Comparison of ENCODE assay signal across 1 cellular context in the genomic region with DNA sequence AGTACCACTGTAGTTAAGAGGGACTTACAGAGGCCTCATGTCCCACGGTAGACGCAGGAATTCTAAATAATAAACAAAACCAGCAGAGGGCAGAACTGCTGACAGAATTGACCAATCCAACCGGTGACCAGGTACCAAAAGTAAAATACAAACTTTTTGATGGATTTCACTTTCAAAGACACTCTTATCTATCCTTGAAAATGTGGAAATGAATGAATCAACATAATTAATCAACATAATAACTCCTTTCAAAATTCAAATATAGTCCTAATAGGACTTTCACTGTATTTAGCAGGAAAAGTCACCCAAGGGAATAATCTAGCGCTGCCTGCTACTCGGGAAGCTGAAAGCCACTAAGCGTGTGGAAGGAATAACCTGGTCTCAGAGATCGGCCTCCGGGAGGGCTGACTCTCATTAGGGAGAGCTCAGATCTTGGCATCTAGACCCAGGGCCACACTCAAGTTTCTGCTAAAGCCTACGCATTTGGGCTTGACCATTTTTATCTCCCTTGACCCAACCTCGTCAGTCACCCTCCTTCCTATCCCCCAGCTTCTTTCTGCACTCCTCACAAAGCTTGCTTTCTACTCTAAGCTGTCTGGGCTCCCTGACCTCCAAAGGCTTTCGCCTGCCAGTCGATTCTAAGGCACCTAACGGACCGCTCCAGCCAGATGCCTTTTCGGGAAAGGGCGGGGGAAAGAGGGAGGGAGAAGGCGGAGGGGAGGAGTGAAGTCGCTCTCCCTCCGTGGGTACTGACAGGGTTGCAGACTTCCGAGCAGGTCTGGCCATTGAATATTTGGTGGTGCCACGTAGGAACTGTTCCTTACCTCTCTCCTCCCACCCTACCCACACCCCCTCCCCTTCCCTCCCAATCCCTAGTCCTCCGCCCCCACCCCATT.
TF ChIP-seq lines count a peak whose summit lies in the region.

No MANE protein-coding gene starts in this region.

TF ChIP-seq in GM23338, 12 proteins besides CTCF, POLR2A, EP300 and RAD21 (continued from another document):
- TF ChIP-seq, protein P1, sequence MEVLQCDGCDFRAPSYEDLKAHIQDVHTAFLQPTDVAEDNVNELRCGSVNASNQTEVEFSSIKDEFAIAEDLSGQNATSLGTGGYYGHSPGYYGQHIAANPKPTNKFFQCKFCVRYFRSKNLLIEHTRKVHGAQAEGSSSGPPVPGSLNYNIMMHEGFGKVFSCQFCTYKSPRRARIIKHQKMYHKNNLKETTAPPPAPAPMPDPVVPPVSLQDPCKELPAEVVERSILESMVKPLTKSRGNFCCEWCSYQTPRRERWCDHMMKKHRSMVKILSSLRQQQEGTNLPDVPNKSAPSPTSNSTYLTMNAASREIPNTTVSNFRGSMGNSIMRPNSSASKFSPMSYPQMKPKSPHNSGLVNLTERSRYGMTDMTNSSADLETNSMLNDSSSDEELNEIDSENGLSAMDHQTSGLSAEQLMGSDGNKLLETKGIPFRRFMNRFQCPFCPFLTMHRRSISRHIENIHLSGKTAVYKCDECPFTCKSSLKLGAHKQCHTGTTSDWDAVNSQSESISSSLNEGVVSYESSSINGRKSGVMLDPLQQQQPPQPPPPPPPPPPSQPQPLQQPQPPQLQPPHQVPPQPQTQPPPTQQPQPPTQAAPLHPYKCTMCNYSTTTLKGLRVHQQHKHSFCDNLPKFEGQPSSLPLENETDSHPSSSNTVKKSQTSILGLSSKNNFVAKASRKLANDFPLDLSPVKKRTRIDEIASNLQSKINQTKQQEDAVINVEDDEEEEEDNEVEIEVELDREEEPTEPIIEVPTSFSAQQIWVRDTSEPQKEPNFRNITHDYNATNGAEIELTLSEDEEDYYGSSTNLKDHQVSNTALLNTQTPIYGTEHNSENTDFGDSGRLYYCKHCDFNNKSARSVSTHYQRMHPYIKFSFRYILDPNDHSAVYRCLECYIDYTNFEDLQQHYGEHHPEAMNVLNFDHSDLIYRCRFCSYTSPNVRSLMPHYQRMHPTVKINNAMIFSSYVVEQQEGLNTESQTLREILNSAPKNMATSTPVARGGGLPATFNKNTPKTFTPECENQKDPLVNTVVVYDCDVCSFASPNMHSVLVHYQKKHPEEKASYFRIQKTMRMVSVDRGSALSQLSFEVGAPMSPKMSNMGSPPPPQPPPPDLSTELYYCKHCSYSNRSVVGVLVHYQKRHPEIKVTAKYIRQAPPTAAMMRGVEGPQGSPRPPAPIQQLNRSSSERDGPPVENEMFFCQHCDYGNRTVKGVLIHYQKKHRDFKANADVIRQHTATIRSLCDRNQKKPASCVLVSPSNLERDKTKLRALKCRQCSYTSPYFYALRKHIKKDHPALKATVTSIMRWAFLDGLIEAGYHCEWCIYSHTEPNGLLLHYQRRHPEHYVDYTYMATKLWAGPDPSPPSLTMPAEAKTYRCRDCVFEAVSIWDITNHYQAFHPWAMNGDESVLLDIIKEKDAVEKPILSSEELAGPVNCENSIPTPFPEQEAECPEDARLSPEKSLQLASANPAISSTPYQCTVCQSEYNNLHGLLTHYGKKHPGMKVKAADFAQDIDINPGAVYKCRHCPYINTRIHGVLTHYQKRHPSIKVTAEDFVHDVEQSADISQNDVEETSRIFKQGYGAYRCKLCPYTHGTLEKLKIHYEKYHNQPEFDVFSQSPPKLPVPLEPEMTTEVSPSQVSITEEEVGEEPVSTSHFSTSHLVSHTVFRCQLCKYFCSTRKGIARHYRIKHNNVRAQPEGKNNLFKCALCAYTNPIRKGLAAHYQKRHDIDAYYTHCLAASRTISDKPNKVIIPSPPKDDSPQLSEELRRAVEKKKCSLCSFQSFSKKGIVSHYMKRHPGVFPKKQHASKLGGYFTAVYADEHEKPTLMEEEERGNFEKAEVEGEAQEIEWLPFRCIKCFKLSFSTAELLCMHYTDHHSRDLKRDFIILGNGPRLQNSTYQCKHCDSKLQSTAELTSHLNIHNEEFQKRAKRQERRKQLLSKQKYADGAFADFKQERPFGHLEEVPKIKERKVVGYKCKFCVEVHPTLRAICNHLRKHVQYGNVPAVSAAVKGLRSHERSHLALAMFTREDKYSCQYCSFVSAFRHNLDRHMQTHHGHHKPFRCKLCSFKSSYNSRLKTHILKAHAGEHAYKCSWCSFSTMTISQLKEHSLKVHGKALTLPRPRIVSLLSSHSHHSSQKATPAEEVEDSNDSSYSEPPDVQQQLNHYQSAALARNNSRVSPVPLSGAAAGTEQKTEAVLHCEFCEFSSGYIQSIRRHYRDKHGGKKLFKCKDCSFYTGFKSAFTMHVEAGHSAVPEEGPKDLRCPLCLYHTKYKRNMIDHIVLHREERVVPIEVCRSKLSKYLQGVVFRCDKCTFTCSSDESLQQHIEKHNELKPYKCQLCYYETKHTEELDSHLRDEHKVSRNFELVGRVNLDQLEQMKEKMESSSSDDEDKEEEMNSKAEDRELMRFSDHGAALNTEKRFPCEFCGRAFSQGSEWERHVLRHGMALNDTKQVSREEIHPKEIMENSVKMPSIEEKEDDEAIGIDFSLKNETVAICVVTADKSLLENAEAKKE (CRISPR knock-in tag; IDR thresholded peaks at IDR 0.05), result no peak
- TF ChIP-seq, protein P2, sequence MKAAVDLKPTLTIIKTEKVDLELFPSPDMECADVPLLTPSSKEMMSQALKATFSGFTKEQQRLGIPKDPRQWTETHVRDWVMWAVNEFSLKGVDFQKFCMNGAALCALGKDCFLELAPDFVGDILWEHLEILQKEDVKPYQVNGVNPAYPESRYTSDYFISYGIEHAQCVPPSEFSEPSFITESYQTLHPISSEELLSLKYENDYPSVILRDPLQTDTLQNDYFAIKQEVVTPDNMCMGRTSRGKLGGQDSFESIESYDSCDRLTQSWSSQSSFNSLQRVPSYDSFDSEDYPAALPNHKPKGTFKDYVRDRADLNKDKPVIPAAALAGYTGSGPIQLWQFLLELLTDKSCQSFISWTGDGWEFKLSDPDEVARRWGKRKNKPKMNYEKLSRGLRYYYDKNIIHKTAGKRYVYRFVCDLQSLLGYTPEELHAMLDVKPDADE (IDR thresholded peaks at IDR 0.05), result no peak
- TF ChIP-seq, protein P3, sequence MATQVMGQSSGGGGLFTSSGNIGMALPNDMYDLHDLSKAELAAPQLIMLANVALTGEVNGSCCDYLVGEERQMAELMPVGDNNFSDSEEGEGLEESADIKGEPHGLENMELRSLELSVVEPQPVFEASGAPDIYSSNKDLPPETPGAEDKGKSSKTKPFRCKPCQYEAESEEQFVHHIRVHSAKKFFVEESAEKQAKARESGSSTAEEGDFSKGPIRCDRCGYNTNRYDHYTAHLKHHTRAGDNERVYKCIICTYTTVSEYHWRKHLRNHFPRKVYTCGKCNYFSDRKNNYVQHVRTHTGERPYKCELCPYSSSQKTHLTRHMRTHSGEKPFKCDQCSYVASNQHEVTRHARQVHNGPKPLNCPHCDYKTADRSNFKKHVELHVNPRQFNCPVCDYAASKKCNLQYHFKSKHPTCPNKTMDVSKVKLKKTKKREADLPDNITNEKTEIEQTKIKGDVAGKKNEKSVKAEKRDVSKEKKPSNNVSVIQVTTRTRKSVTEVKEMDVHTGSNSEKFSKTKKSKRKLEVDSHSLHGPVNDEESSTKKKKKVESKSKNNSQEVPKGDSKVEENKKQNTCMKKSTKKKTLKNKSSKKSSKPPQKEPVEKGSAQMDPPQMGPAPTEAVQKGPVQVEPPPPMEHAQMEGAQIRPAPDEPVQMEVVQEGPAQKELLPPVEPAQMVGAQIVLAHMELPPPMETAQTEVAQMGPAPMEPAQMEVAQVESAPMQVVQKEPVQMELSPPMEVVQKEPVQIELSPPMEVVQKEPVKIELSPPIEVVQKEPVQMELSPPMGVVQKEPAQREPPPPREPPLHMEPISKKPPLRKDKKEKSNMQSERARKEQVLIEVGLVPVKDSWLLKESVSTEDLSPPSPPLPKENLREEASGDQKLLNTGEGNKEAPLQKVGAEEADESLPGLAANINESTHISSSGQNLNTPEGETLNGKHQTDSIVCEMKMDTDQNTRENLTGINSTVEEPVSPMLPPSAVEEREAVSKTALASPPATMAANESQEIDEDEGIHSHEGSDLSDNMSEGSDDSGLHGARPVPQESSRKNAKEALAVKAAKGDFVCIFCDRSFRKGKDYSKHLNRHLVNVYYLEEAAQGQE (IDR thresholded peaks at IDR 0.05; ENCODE audit: unreplicated experiment), result no peak
- TF ChIP-seq POLR2AphosphoS5 (IDR thresholded peaks at IDR 0.05; ENCODE audit: low read depth), result no peak
- no peak for TF ChIP-seq ZNF114 (CRISPR knock-in tag; IDR thresholded peaks at IDR 0.05)
- no peak for TF ChIP-seq EZH2 (IDR thresholded peaks at IDR 0.05; ENCODE audit: low read depth, unreplicated experiment)
- TF ChIP-seq STAT1 (IDR thresholded peaks at IDR 0.05; ENCODE audit: unreplicated experiment), result no peak
- no peak for TF ChIP-seq NANOG (IDR thresholded peaks at IDR 0.05; ENCODE audit: borderline replicate concordance)
- TF ChIP-seq ZNF331 (CRISPR knock-in tag; IDR thresholded peaks at IDR 0.05; ENCODE audit: low read depth), result no peak
